In the genomic region with DNA sequence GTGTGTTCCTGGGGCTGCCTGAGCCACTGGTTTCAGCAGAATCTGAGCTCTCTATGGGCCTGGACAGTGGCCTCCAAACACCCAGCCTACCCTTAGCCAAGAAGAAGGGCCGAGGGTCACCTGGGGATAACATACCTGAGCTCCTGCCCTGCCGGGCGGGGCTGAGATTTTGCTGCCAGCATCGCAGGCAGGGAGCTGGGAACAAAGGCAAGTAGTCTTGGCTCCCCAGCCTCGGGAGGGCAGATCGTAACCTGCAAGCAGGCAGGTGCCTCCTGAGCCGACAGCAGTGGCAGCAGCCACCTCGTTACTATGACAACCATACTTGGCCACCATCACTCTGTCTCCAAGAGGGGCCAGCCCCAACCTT, we compare ENCODE assay signal across 10 cellular contexts. TPM values are rescaled to one million over a fixed set of nuclear protein-coding genes. Genes with fewer than 3 reads are reported as not detected.
DNase-seq lines count a peak whose midpoint lies in the region; ATAC-seq, FAIRE-seq and TF ChIP-seq lines count a peak whose summit lies in the region.
"Had no signal": no experiment of that assay in that cellular context is flagged by ENCODE, and none has a peak within 500 bp of the region (broad histone marks: within the 10 kb centered on the region; RNA-seq: fewer than 3 reads in every experiment).

No MANE protein-coding gene starts in this region.

- BruUV-seq in HepG2 (replicated peaks; lab: Mats Ljungman, UMichigan), result TSS peak; percentile 87

- H3K4me1 ChIP-seq in HepG2 (ENCODE audit: insufficient read depth, low read length) (peaks cover 91% of the 10 kb centered on the region), urinary bladder (ENCODE audit: insufficient read depth) (no peaks in the 10 kb centered on the region)

- H3K4me2 ChIP-seq in HepG2 (ENCODE audit: low read depth, low read length), result peak overlapping the region; percentile 98

- H3K27me3 ChIP-seq in HepG2 (ENCODE audit: control insufficient read depth in 1 of 2, insufficient read depth in 2 of 2, low read length in 2 of 2), result no peaks in the 10 kb centered on the region; a peak in 1 of 5 replicates

- H3K9ac ChIP-seq in HepG2 (ENCODE audit: insufficient read depth, low read depth, low read length), result peak overlapping the region; percentile 97

- no peak; a peak in 1 of 4 replicates for TF ChIP-seq POLR2A in HepG2 (IDR thresholded peaks at IDR 0.05; ENCODE audit: insufficient read depth in 1 of 2, low read depth in 2 of 2, low read length in 2 of 2)

- intact Hi-C loops in activated naive CD4-positive, alpha-beta T cell treated with anti-CD3 and anti-CD28 coated beads for 36 hours (cut with micrococcal nuclease), result loop anchor here (1.0 to 2.0 kb wide), 6 partner anchors 25 to 462 kb away; no protein-coding TSS in a partner anchor
- intact Hi-C loops in activated B cell treated with CpG ODN at 0.5 μM for 24 hours (cut with micrococcal nuclease), result loop anchor here (2.0 kb wide), 3 partner anchors 147 to 461 kb away; no protein-coding TSS in a partner anchor
- intact Hi-C loops in HepG2 (cut with micrococcal nuclease; ENCODE audit: unreplicated experiment), result no loop called here

- peaks cover 36% of the 10 kb centered on the region for H3K4me1 Mint-ChIP-seq in activated naive CD4-positive, alpha-beta T cell treated with anti-CD3 and anti-CD28 coated beads for 36 hours (ENCODE audit: low read depth)
- H3K4me1 Mint-ChIP-seq in activated B cell treated with CpG ODN at 0.5 μM for 24 hours, result peaks cover 37% of the 10 kb centered on the region

- H3K36me3 Mint-ChIP-seq in activated naive CD4-positive, alpha-beta T cell treated with anti-CD3 and anti-CD28 coated beads for 36 hours (ENCODE audit: low read depth), result no peaks in the 10 kb centered on the region
- H3K36me3 Mint-ChIP-seq in activated B cell treated with CpG ODN at 0.5 μM for 24 hours (ENCODE audit: low read depth), result no peaks in the 10 kb centered on the region

- H3K36me3 ChIP-seq in HepG2 (replicated peaks in 1 of 2; ENCODE audit: control insufficient read depth in 1 of 2, insufficient read depth in 2 of 2, low read length in 2 of 2) (no peaks in the 10 kb centered on the region), urinary bladder (ENCODE audit: insufficient read depth) (no peaks in the 10 kb centered on the region)

- TF ChIP-seq EP300 in HepG2 (IDR thresholded peaks at IDR 0.05; ENCODE audit: low read depth in 2 of 2, low read length in 2 of 2), result no peak
- TF ChIP-seq EP300 in HepG2 (CRISPR knock-in tag; IDR thresholded peaks at IDR 0.05; ENCODE audit: borderline replicate concordance), result no peak

- peak overlapping the region; percentile 99 for H3K27ac ChIP-seq in HepG2 (ENCODE audit: extremely low read length, insufficient read depth, low read length)
- peak overlapping the region; percentile 68 for H3K27ac ChIP-seq in urinary bladder (ENCODE audit: low read depth)

- H3K4me3 ChIP-seq in HepG2 (replicated peaks in 1 of 3; ENCODE audit: insufficient read depth in 1 of 3, low read depth in 2 of 3, low read length in 3 of 3) (peak overlapping the region; percentile 56 to 82 (median 58)), urinary bladder (ENCODE audit: low read depth, low read length) (no peak overlapping the region)

- no peaks in the 10 kb centered on the region for H3K27me3 Mint-ChIP-seq in activated naive CD4-positive, alpha-beta T cell treated with anti-CD3 and anti-CD28 coated beads for 36 hours (ENCODE audit: low read depth)
- no peaks in the 10 kb centered on the region for H3K27me3 Mint-ChIP-seq in activated B cell treated with CpG ODN at 0.5 μM for 24 hours

- H2AFZ ChIP-seq in HepG2 (ENCODE audit: low read length), result no peak overlapping the region

- TF ChIP-seq RAD21 in HepG2 (CRISPR knock-in tag; IDR thresholded peaks at IDR 0.05), result peak; percentile 28; the same call in 1 of the 2 replicates

- H3K9me3 Mint-ChIP-seq in activated naive CD4-positive, alpha-beta T cell treated with anti-CD3 and anti-CD28 coated beads for 36 hours, result no peaks in the 10 kb centered on the region
- H3K9me3 Mint-ChIP-seq in activated B cell treated with CpG ODN at 0.5 μM for 24 hours, result no peaks in the 10 kb centered on the region

- no peak for ATAC-seq in activated B cell treated with CpG ODN at 0.5 μM for 24 hours (ENCODE audit: low read depth)
- peak; percentile 10 for ATAC-seq in HepG2
- no peak for ATAC-seq in HG03442 (IDR thresholded peaks at IDR 0.05; ENCODE audit: unreplicated experiment)
- ATAC-seq in HG03196 (IDR thresholded peaks at IDR 0.05; ENCODE audit: unreplicated experiment), result no peak
- ATAC-seq: HCT116 had no signal

- H3K4me3 Mint-ChIP-seq in activated naive CD4-positive, alpha-beta T cell treated with anti-CD3 and anti-CD28 coated beads for 36 hours, result no peak overlapping the region
- H3K4me3 Mint-ChIP-seq in activated B cell treated with CpG ODN at 0.5 μM for 24 hours, result peak overlapping the region; percentile 75

- no peak for TF ChIP-seq CTCF in activated B cell treated with CpG ODN at 0.5 μM for 24 hours (IDR thresholded peaks at IDR 0.05)
- TF ChIP-seq CTCF in HepG2 (CRISPR knock-in tag; IDR thresholded peaks at IDR 0.05), result no peak

- no peak for DNase-seq in activated naive CD4-positive, alpha-beta T cell treated with anti-CD3 and anti-CD28 coated beads for 36 hours
- no peak for DNase-seq in activated naive CD4-positive, alpha-beta T cell treated with Interleukin-2 at 50 U/mL for 16 hours
- no peak for DNase-seq in activated B cell treated with CpG ODN at 0.5 μM for 24 hours
- DNase-seq in HepG2 (ENCODE audit: low spot score), result no peak
- DNase-seq in HUDEP-2 (lab: John Stamatoyannopoulos, UW; ENCODE audit: unreplicated experiment in 76 of 76), result no peak
- DNase-seq: stimulated activated naive CD4-positive, alpha-beta T cell had no signal

- no peaks in the 10 kb centered on the region for H3K9me3 ChIP-seq in HepG2 (ENCODE audit: low read length)

- FAIRE-seq in HepG2 (lab: Jason Lieb, UNC), result no peak

- in situ Hi-C loops in HepG2 (cut with HindIII; ENCODE audit: extremely low pct_ligation_motif_present, low pct_unique_long_range_greater_than_20kb), result loop anchor here (5.0 kb wide), 1 partner anchor 462 kb away; a partner anchor contains a TSS

- peaks cover 22% of the 10 kb centered on the region for H3K79me2 ChIP-seq in HepG2 (ENCODE audit: insufficient read depth, low read length)

- POLR2A ChIA-PET in activated B cell treated with CpG ODN at 0.5 μM for 24 hours (lab: Charles Lee), result interaction anchor here (0.6 to 1.7 kb wide), 5 partner anchors 23 to 349 kb away, joined by 3 to 10 read pairs (median 8); no protein-coding TSS in a partner anchor
- POLR2A ChIA-PET in HepG2 (lab: Yijun Ruan, JAX), result interaction anchor here (0.5 to 9.6 kb wide), 38 partner anchors 10 to 1429 kb away, joined by 3 to 309 read pairs (median 7); a partner anchor contains a TSS

- peak overlapping the region; percentile 90 for H3K27ac Mint-ChIP-seq in activated naive CD4-positive, alpha-beta T cell treated with anti-CD3 and anti-CD28 coated beads for 36 hours
- peak overlapping the region; percentile 95 for H3K27ac Mint-ChIP-seq in activated B cell treated with CpG ODN at 0.5 μM for 24 hours

- CTCF ChIA-PET in activated naive CD4-positive, alpha-beta T cell treated with anti-CD3 and anti-CD28 coated beads for 36 hours (lab: Charles Lee), result interaction anchor here (0.9 to 1.2 kb wide), 2 partner anchors 33 to 180 kb away, joined by 3 to 4 read pairs; no protein-coding TSS in a partner anchor
- CTCF ChIA-PET in activated B cell treated with CpG ODN at 0.5 μM for 24 hours (lab: Charles Lee) (interaction anchor here (0.7 to 1.1 kb wide), 2 partner anchors 8 to 25 kb away, joined by 3 read pairs; no protein-coding TSS in a partner anchor), HepG2 (lab: Yijun Ruan, JAX; ENCODE audit: low intra/inter-chr PET ratio, low total read pairs) (no interaction called here)

- no peaks in the 10 kb centered on the region for H4K20me1 ChIP-seq in HepG2 (ENCODE audit: insufficient read depth, low read length)

- WGBS in HepG2 (ENCODE audit: low lambda C conversion rate), result 0% methylated on average over 3 of the region's 8 CpGs
- WGBS in urinary bladder, result 85% methylated on average over 8 of the region's 8 CpGs

TF ChIP-seq in HepG2, 621 proteins besides CTCF, POLR2A, EP300 and RAD21 (continues in another document):
- TF ChIP-seq ZNF772 (CRISPR knock-in tag; IDR thresholded peaks at IDR 0.05) (0 out of 2 replicates have a peak, but pooled peaks have one; percentile 2), SMAD1 (CRISPR knock-in tag; IDR thresholded peaks at IDR 0.05; ENCODE audit: borderline replicate concordance, low read depth) (no peak)

RNA-seq across cellular contexts. Expression of a gene that starts 54.7 kb away (rescaled TPM):
- 100 to 1,000 TPM; 155 to 192 TPM for total RNA-seq in activated naive CD4-positive, alpha-beta T cell treated with anti-CD3 and anti-CD28 coated beads for 36 hours
- 80.6 and 82.7 TPM in 2 replicates for total RNA-seq in activated B cell treated with CpG ODN at 0.5 μM for 24 hours
- total RNA-seq in HepG2 (2016; rRNA removed; fragmentation: Illumina TruSeq; extraction: Trizol), result 138 and 153 TPM in 2 replicates
- total RNA-seq in HepG2 (2016; cell fraction: cytosol; rRNA removed; fragmentation: Illumina TruSeq; extraction: Trizol; ENCODE audit: low read depth), result 69.4 and 87.9 TPM in 2 replicates
- total RNA-seq in HepG2 (2016; cell fraction: insoluble cytoplasmic fraction; rRNA removed; fragmentation: Illumina TruSeq; extraction: Trizol), result 150 and 155 TPM in 2 replicates
- 161 and 181 TPM in 2 replicates for total RNA-seq in HepG2 (2016; cell fraction: membrane; rRNA removed; fragmentation: Illumina TruSeq; extraction: Trizol)
- total RNA-seq in HepG2 (2016; cell fraction: nucleus; rRNA removed; fragmentation: Illumina TruSeq; extraction: Trizol), result 122 and 141 TPM in 2 replicates
- polyA plus RNA-seq in HepG2 (2011; rRNA removed), result 298 and 376 TPM in 2 replicates
- polyA plus RNA-seq in HepG2 (2011; cell fraction: cytosol; rRNA removed), result 138 and 172 TPM in 2 replicates
- 48.3 and 58.7 TPM in 2 replicates for polyA plus RNA-seq in HepG2 (2011; cell fraction: nucleus; rRNA removed)
- 275 and 344 TPM in 2 replicates for polyA plus RNA-seq in HepG2 (2012)
- 107 and 127 TPM in 2 replicates for polyA plus RNA-seq in HepG2 (2016; cell fraction: cytosol; fragmentation: Illumina TruSeq; extraction: Trizol; ENCODE audit: low read depth)
- polyA plus RNA-seq in HepG2 (2016; cell fraction: insoluble cytoplasmic fraction; fragmentation: Illumina TruSeq; extraction: Trizol; ENCODE audit: low read depth), result 138 and 146 TPM in 2 replicates
- polyA plus RNA-seq in HepG2 (2016; cell fraction: membrane; fragmentation: Illumina TruSeq; extraction: Trizol; ENCODE audit: low read depth), result 182 and 204 TPM in 2 replicates
- 192 and 196 TPM in 2 replicates for polyA plus RNA-seq in HepG2 (2016; cell fraction: nucleus; fragmentation: Illumina TruSeq; extraction: Trizol; ENCODE audit: insufficient read depth, low read depth)
- polyA minus RNA-seq in HepG2 (2011; rRNA and poly(A)+ RNA removed; ENCODE audit: low replicate concordance), result 29.6 and 82.1 TPM in 2 replicates
- polyA minus RNA-seq in HepG2 (2011; cell fraction: cytosol; rRNA and poly(A)+ RNA removed), result 136 and 144 TPM in 2 replicates
- 77.8 and 97.8 TPM in 2 replicates for polyA minus RNA-seq in HepG2 (2011; cell fraction: nucleus; rRNA and poly(A)+ RNA removed)
- 78.2 TPM for total RNA-seq in urinary bladder
- polyA plus RNA-seq in urinary bladder, result 93.8 TPM
